In the genomic region with DNA sequence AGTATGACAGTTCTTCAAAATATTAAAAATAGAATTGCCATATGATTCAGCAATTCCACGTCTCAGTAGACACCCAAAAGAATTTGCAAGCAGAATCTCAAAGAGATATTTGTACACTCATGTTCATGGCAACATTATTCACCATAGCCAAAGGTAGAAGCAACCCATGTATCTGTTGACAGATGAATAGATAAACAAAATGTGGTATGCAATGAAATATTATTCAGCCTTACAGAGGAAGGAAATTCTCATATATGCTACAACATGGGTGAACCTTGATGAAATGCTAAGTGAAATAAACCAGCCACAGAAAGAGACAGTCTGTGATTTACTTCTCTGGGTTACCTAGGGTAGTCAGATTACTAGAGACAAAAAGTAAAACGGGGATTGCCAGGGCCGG, we compare ENCODE assay signal across 21 cellular contexts. TPM values are rescaled to one million over a fixed set of nuclear protein-coding genes. Genes with fewer than 3 reads are reported as not detected.
DNase-seq lines count a peak whose midpoint lies in the region; ATAC-seq, FAIRE-seq and TF ChIP-seq lines count a peak whose summit lies in the region.
"Had no signal": no experiment of that assay in that cellular context is flagged by ENCODE, and none has a peak within 500 bp of the region (broad histone marks: within the 10 kb centered on the region; RNA-seq: fewer than 3 reads in every experiment).

No MANE protein-coding gene starts in this region.

- no peak overlapping the region for H3K4me3 ChIP-seq in A549
- no peak overlapping the region for H3K4me3 ChIP-seq in hepatocyte
- H3K4me3 ChIP-seq in OCI-LY7 (ENCODE audit: low read depth, low read length, poor library complexity, severe bottlenecking), result no peak overlapping the region

- no peak; a peak in 1 of 6 replicates for ATAC-seq in A549
- no peak for ATAC-seq in GM18909 (IDR thresholded peaks at IDR 0.05; ENCODE audit: poor library complexity, unreplicated experiment)
- ATAC-seq: HCT116, Panc1 had no signal

- H3K9me3 ChIP-seq in A549 (no peaks in the 10 kb centered on the region), hepatocyte (ENCODE audit: low read depth) (no peaks in the 10 kb centered on the region), OCI-LY7 (ENCODE audit: low read length) (no peaks in the 10 kb centered on the region)

- intact Hi-C loops in OCI-LY7 (cut with micrococcal nuclease; ENCODE audit: unreplicated experiment), result no loop called here

- H3K27me3 ChIP-seq in hepatocyte, result no peaks in the 10 kb centered on the region

- no peaks in the 10 kb centered on the region for H3K9me3 Mint-ChIP-seq in HFFc6
- H3K9me3 Mint-ChIP-seq in brain, result peaks cover 0 to 4% (median 2%) of the 10 kb centered on the region in 5 experiments

- H3K9me2 ChIP-seq in hepatocyte (replicated peaks; ENCODE audit: insufficient read depth) (no peaks in the 10 kb centered on the region), OCI-LY7 (ENCODE audit: insufficient read depth, low read length) (no peaks in the 10 kb centered on the region)

- H4K20me1 ChIP-seq in hepatocyte (ENCODE audit: insufficient read depth, poor library complexity, severe bottlenecking), result no peaks in the 10 kb centered on the region
- no peaks in the 10 kb centered on the region for H4K20me1 ChIP-seq in OCI-LY7 (ENCODE audit: insufficient read depth, low read length)

- no peak for TF ChIP-seq POLR2A in A549 (IDR thresholded peaks at IDR 0.05; ENCODE audit: low read length)

- peak overlapping the region; percentile 90 for H3K27ac Mint-ChIP-seq in HFFc6
- peak overlapping the region in 3 of 5 experiments; percentile 14 to 54 (median 29) for H3K27ac Mint-ChIP-seq in brain
- H3K27ac Mint-ChIP-seq: CD14-positive monocyte had no signal

- peak overlapping the region; percentile 22 for H3K4me3 Mint-ChIP-seq in HFFc6
- H3K4me3 Mint-ChIP-seq in brain, result no peak overlapping the region

- CTCF ChIA-PET in A549 (lab: Yijun Ruan, JAX), result interaction anchor here (3.3 kb wide), 1 partner anchor 16 kb away, joined by 9 read pairs; no protein-coding TSS in a partner anchor
- CTCF ChIA-PET in OCI-LY7 (lab: Charles Lee; ENCODE audit: unreplicated experiment), result no interaction called here

- no peak for TF ChIP-seq CTCF in A549 (IDR thresholded peaks at IDR 0.05)
- TF ChIP-seq CTCF in HFFc6 (IDR thresholded peaks at IDR 0.05), result no peak
- TF ChIP-seq CTCF in brain (conservative IDR thresholded peaks at IDR 0.05), result no peak
- TF ChIP-seq CTCF in hepatocyte (IDR thresholded peaks at IDR 0.05; ENCODE audit: poor library complexity), result no peak
- no peak for TF ChIP-seq CTCF in OCI-LY7 (conservative IDR thresholded peaks at IDR 0.05; ENCODE audit: low read length)

- no TSS peak for BruUV-seq in OCI-LY7 (replicated peaks; lab: Mats Ljungman, UMichigan)

- H3K79me2 ChIP-seq in hepatocyte (no peaks in the 10 kb centered on the region), OCI-LY7 (ENCODE audit: insufficient read depth, low read depth, low read length) (no peaks in the 10 kb centered on the region)

- H3K36me3 ChIP-seq in hepatocyte (replicated peaks; ENCODE audit: insufficient read depth, low read depth) (no peaks in the 10 kb centered on the region), OCI-LY7 (ENCODE audit: insufficient read depth, low read length) (no peaks in the 10 kb centered on the region)

- H3K4me2 ChIP-seq in A549, result peak overlapping the region; percentile 18; the same call in 2 of the 3 replicates
- H3K4me2 ChIP-seq in hepatocyte, result no peak overlapping the region
- no peak overlapping the region for H3K4me2 ChIP-seq in OCI-LY7 (ENCODE audit: low read length)

- WGBS in A549 (ENCODE audit: missing lambda C conversion rate), result 32% methylated on average over 3 of the region's 3 CpGs
- WGBS in hepatocyte (ENCODE audit: low lambda C conversion rate, missing lambda C conversion rate), result 45% methylated on average over 3 of the region's 3 CpGs

- H3K36me3 Mint-ChIP-seq in HFFc6 (ENCODE audit: low read depth), result peaks cover 28% of the 10 kb centered on the region
- H3K36me3 Mint-ChIP-seq in brain, result no peaks in the 10 kb centered on the region

- peaks cover 62% of the 10 kb centered on the region for H3K4me1 Mint-ChIP-seq in HFFc6 (ENCODE audit: low read depth)
- H3K4me1 Mint-ChIP-seq in brain, result peaks cover 56% of the 10 kb centered on the region

- POLR2A ChIA-PET in A549 (lab: Yijun Ruan, JAX), result no interaction called here
- POLR2A ChIA-PET in OCI-LY7 (lab: Charles Lee), result no interaction called here

- peaks cover 37% of the 10 kb centered on the region for H3K4me1 ChIP-seq in A549
- H3K4me1 ChIP-seq in hepatocyte (ENCODE audit: insufficient read depth), result peaks cover 16% of the 10 kb centered on the region
- H3K4me1 ChIP-seq in OCI-LY7 (ENCODE audit: insufficient read depth, low read length, poor library complexity, severe bottlenecking), result no peaks in the 10 kb centered on the region

- no peak for TF ChIP-seq RAD21 in A549 (conservative IDR thresholded peaks at IDR 0.05 in 1 of 2, IDR thresholded peaks at IDR 0.05 in 1 of 2)

- FAIRE-seq in A549 (lab: Jason Lieb, UNC), result no peak
- FAIRE-seq: G401.6, GM12891 had no signal

- no peak overlapping the region for H2AFZ ChIP-seq in hepatocyte
- H2AFZ ChIP-seq in OCI-LY7 (ENCODE audit: low read length), result no peak overlapping the region

- no peak for TF ChIP-seq EP300 in A549 (IDR thresholded peaks at IDR 0.05)

- no peak for DNase-seq in A549 (ENCODE audit: low read depth in 1 of 2, low spot score in 1 of 2)
- no peak for DNase-seq in HFFc6
- DNase-seq in iris pigment epithelial cell (ENCODE audit: low read depth), result peak; percentile 62
- no peak for DNase-seq in substantia nigra (lab: John Stamatoyannopoulos, UW)
- DNase-seq in hepatocyte (ENCODE audit: low spot score), result no peak
- no peak for DNase-seq in OCI-LY7 (ENCODE audit: low spot score)
- DNase-seq: COR-L47, DMS53, KBM-7, NCI-H146, NCI-H345, Right ventricle myocardium superior had no signal

- H3K27me3 Mint-ChIP-seq in HFFc6 (ENCODE audit: insufficient read depth) (peaks cover 2% of the 10 kb centered on the region; the same call in 1 of the 2 replicates), brain (peaks cover 6% of the 10 kb centered on the region)

- H3K27ac ChIP-seq in A549 (peak overlapping the region; percentile 36 to 69; a peak in 4 of 6 replicates), substantia nigra (ENCODE audit: low read depth, low read length, poor library complexity, severe bottlenecking) (no peak overlapping the region), hepatocyte (no peak overlapping the region), OCI-LY7 (ENCODE audit: low read depth, low read length, poor library complexity, severe bottlenecking) (no peak overlapping the region)
- H3K27ac ChIP-seq: 22Rv1, HL-60 had no signal

TF ChIP-seq in A549, 52 proteins besides CTCF, POLR2A, EP300 and RAD21 (continues in another document):
- no peak for TF ChIP-seq SMC3 (IDR thresholded peaks at IDR 0.05)
- TF ChIP-seq, protein P1, sequence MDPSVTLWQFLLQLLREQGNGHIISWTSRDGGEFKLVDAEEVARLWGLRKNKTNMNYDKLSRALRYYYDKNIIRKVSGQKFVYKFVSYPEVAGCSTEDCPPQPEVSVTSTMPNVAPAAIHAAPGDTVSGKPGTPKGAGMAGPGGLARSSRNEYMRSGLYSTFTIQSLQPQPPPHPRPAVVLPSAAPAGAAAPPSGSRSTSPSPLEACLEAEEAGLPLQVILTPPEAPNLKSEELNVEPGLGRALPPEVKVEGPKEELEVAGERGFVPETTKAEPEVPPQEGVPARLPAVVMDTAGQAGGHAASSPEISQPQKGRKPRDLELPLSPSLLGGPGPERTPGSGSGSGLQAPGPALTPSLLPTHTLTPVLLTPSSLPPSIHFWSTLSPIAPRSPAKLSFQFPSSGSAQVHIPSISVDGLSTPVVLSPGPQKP (IDR thresholded peaks at IDR 0.05; ENCODE audit: low read depth, low read length), result no peak
- no peak for TF ChIP-seq MAFK (IDR thresholded peaks at IDR 0.05; ENCODE audit: partially characterized antibody)
- TF ChIP-seq, protein P2, sequence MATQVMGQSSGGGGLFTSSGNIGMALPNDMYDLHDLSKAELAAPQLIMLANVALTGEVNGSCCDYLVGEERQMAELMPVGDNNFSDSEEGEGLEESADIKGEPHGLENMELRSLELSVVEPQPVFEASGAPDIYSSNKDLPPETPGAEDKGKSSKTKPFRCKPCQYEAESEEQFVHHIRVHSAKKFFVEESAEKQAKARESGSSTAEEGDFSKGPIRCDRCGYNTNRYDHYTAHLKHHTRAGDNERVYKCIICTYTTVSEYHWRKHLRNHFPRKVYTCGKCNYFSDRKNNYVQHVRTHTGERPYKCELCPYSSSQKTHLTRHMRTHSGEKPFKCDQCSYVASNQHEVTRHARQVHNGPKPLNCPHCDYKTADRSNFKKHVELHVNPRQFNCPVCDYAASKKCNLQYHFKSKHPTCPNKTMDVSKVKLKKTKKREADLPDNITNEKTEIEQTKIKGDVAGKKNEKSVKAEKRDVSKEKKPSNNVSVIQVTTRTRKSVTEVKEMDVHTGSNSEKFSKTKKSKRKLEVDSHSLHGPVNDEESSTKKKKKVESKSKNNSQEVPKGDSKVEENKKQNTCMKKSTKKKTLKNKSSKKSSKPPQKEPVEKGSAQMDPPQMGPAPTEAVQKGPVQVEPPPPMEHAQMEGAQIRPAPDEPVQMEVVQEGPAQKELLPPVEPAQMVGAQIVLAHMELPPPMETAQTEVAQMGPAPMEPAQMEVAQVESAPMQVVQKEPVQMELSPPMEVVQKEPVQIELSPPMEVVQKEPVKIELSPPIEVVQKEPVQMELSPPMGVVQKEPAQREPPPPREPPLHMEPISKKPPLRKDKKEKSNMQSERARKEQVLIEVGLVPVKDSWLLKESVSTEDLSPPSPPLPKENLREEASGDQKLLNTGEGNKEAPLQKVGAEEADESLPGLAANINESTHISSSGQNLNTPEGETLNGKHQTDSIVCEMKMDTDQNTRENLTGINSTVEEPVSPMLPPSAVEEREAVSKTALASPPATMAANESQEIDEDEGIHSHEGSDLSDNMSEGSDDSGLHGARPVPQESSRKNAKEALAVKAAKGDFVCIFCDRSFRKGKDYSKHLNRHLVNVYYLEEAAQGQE (IDR thresholded peaks at IDR 0.05), result no peak
- TF ChIP-seq FOXS1 (CRISPR knock-in tag; IDR thresholded peaks at IDR 0.05), result no peak
- no peak for TF ChIP-seq FOSL2 (IDR thresholded peaks at IDR 0.05)
- TF ChIP-seq FOSL2 (CRISPR knock-in tag; IDR thresholded peaks at IDR 0.05), result no peak
- no peak for TF ChIP-seq EHF (CRISPR knock-in tag; IDR thresholded peaks at IDR 0.05)
- TF ChIP-seq ZC3H11A (IDR thresholded peaks at IDR 0.05), result no peak

RNA-seq across cellular contexts. Expression of a gene that starts 47.0 kb away (rescaled TPM):
- 3.7 and 6.4 TPM in 2 replicates for polyA plus RNA-seq in A549 (2011; rRNA removed)
- polyA plus RNA-seq in A549 (2012; cell fraction: cytosol; rRNA removed), result 2.0 and 3.1 TPM in 2 replicates
- polyA plus RNA-seq in A549 (2012; cell fraction: nucleus; rRNA removed), result 5.0 and 5.5 TPM in 2 replicates
- polyA plus RNA-seq in A549 (2017; fragmentation: RNase III; extraction: RNeasy Plus Mini Kit Qiagen cat#74134 plus additional on column Dnase treatment), result 6.1 to 8.4 TPM (median 6.6 TPM) in 3 replicates
- 11.7 and 12.6 TPM in 2 replicates for polyA minus RNA-seq in A549 (2011; rRNA and poly(A)+ RNA removed)
- 10 to 100 TPM; 72.9 to 88.0 (median 78.4) TPM for total RNA-seq in HFFc6 (2021; fragmentation: NEBNext Ultra II Directional; extraction: Animal tissue kit (Norgen Biotek cat#: 25700))
- 55.4 TPM for polyA plus RNA-seq in brain (ENCODE audit: insufficient read depth, low read depth, low replicate concordance)
- 15.0 and 15.2 TPM in 2 replicates for total RNA-seq in hepatocyte
- 18.3 and 18.8 TPM in 2 replicates for polyA plus RNA-seq in hepatocyte
- 2.5 and 4.2 TPM in 2 replicates for total RNA-seq in OCI-LY7 (2014; rRNA removed; shearing (Covaris generic))
- total RNA-seq in OCI-LY7 (2022), result 19.8 and 20.7 TPM in 2 replicates

Comparison
In these comparisons a context has a peak if more than half of its experiments do, and no peak if none do; other contexts are left out.
1. H3K27ac ChIP-seq: peak in A549 (2 of 2); none in substantia nigra (single experiment), hepatocyte (single experiment) and OCI-LY7 (single experiment).